17 cellular contexts compared by ENCODE assay signal in genomic region chr2:44335806-44336538, GRCh38.
"Had no signal": no experiment of that assay in that cellular context is flagged by ENCODE, and none has a peak within 500 bp of the region (broad histone marks: within the 10 kb centered on the region; RNA-seq: fewer than 3 reads in every experiment).

No MANE protein-coding gene starts in this region.

- H3K27ac Mint-ChIP-seq: activated CD4-positive, alpha-beta memory T cell treated with anti-CD3 and anti-CD28 coated beads, Interleukin-2, amount 10 ng/mL, durations not matched to agents 7 days and 5 days; activated naive CD4-positive, alpha-beta T cell treated with anti-CD3 and anti-CD28 coated beads, Interleukin-2, amount 10 ng/mL, durations not matched to agents 7 days and 5 days; activated T-cell treated with anti-CD3 and anti-CD28 coated beads, Interleukin-2, amount 50 U/mL, for 24 hours; nephron progenitor cell had no signal

- H3K9me3 Mint-ChIP-seq: activated CD4-positive, alpha-beta memory T cell treated with anti-CD3 and anti-CD28 coated beads, Interleukin-2, amount 10 ng/mL, durations not matched to agents 7 days and 5 days; activated naive CD4-positive, alpha-beta T cell treated with anti-CD3 and anti-CD28 coated beads, Interleukin-2, amount 10 ng/mL, durations not matched to agents 7 days and 5 days; activated T-cell treated with anti-CD3 and anti-CD28 coated beads, Interleukin-2, amount 50 U/mL, for 24 hours; nephron progenitor cell had no signal

- ATAC-seq: esophagus mucosa, foreskin keratinocyte had no signal

- H3K4me3 Mint-ChIP-seq: activated CD4-positive, alpha-beta memory T cell treated with anti-CD3 and anti-CD28 coated beads, Interleukin-2, amount 10 ng/mL, durations not matched to agents 7 days and 5 days; activated naive CD4-positive, alpha-beta T cell treated with anti-CD3 and anti-CD28 coated beads, Interleukin-2, amount 10 ng/mL, durations not matched to agents 7 days and 5 days; activated T-cell treated with anti-CD3 and anti-CD28 coated beads, Interleukin-2, amount 50 U/mL, for 24 hours; nephron progenitor cell had no signal

- H3K27me3 ChIP-seq: colonic mucosa, foreskin keratinocyte, transverse colon, vagina had no signal

- H3K36me3 ChIP-seq: colonic mucosa had no signal

- H3K4me1 Mint-ChIP-seq: activated naive CD4-positive, alpha-beta T cell treated with anti-CD3 and anti-CD28 coated beads, Interleukin-2, amount 10 ng/mL, durations not matched to agents 7 days and 5 days; nephron progenitor cell had no signal

- H3K27ac ChIP-seq: colonic mucosa, foreskin keratinocyte, skin epidermis, transverse colon, vagina, VCaP had no signal

- H3K4me3 ChIP-seq: colonic mucosa, skin epidermis, transverse colon, vagina had no signal

- H3K9me3 ChIP-seq: colonic mucosa, transverse colon, vagina had no signal

- H3K4me1 ChIP-seq: colonic mucosa, foreskin keratinocyte, transverse colon, vagina had no signal

- H3K27me3 Mint-ChIP-seq: activated CD4-positive, alpha-beta memory T cell treated with anti-CD3 and anti-CD28 coated beads, Interleukin-2, amount 10 ng/mL, durations not matched to agents 7 days and 5 days; activated naive CD4-positive, alpha-beta T cell treated with anti-CD3 and anti-CD28 coated beads, Interleukin-2, amount 10 ng/mL, durations not matched to agents 7 days and 5 days; activated T-cell treated with anti-CD3 and anti-CD28 coated beads, Interleukin-2, amount 50 U/mL, for 24 hours had no signal

- DNase-seq: activated CD4-positive, alpha-beta memory T cell treated with anti-CD3 and anti-CD28 coated beads, Interleukin-2, amount 10 ng/mL, durations not matched to agents 7 days and 5 days; activated naive CD4-positive, alpha-beta T cell treated with anti-CD3 and anti-CD28 coated beads, Interleukin-2, amount 10 ng/mL, durations not matched to agents 7 days and 5 days; activated T-cell treated with anti-CD3 and anti-CD28 coated beads, Interleukin-2, amount 50 U/mL, for 24 hours; colonic mucosa; foreskin keratinocyte; glutamatergic neuron; nephron progenitor cell; occipital lobe; stimulated activated CD4-positive, alpha-beta T cell treated with anti-CD3 and anti-CD28 coated beads, Interleukin-4, amount 100 ng/mL, for 4 hours; stimulated activated CD8-positive, alpha-beta memory T cell treated with anti-CD3 and anti-CD28 coated beads, Interleukin-4, amount 100 ng/mL, for 48 hours; stimulated activated naive CD4-positive, alpha-beta T cell treated with Interleukin-2 at 50 U/mL for 16 hours; substantia nigra; transverse colon had no signal
